8 cellular contexts compared by ENCODE assay signal in the genomic region with DNA sequence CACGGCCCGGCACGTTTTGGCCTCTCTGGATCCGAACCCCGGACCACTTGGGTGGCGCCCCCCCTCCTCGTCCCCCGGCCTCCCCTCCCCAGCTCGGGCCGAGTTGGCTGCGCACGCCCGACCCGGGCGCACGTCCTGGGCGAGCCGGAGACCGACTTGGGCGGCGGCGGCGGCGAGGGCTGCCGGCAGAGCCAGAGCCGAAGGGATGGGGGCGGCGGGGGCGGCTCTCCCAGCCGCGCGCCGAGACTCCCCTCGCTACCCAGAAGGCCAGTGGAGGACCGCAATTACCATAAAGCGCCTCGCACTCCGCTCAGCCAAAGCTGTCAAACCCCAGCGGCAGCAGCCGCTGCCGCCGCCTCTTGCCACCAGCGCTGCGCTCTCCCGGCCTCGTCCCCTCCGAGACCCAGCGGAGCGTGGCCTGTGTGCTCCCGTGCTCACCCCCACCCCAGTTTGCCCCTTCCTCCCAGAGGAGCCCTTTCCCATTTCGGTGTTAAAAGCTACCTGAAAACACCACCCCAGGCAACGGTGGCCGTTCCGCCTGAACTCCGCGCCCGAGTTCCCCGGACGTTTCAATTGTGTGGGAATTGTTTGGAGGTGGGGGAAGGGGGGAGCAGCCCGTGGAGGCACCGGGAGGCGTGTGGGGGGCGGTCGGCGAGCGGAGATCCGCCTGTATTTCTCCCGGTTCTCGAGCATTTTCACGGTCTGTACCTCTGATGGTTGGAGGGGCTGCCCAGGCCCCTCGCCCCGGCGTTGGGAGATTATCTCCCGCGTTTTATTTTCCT. TPM values are rescaled to one million over a fixed set of nuclear protein-coding genes. Genes with fewer than 3 reads are reported as not detected.
DNase-seq lines count a peak whose midpoint lies in the region; ATAC-seq, FAIRE-seq and TF ChIP-seq lines count a peak whose summit lies in the region.

No MANE protein-coding gene starts in this region.

- intact Hi-C loops in K562 (cut with micrococcal nuclease), result loop anchor here (2.0 to 10.0 kb wide), 2 partner anchors 70 to 84 kb away; no protein-coding TSS in a partner anchor

- dilution Hi-C loops in keratinocyte (cut with MboI; ENCODE audit: extremely low pct_ligation_motif_present, low sequenced_read_pairs), result no loop called here

- no peaks in the 10 kb centered on the region for H3K9me3 ChIP-seq in SJCRH30 (replicated peaks)
- no peaks in the 10 kb centered on the region for H3K9me3 ChIP-seq in K562 (replicated peaks; ENCODE audit: control insufficient read depth, insufficient read depth, low read depth, low read length)
- H3K9me3 ChIP-seq in keratinocyte (ENCODE audit: control insufficient read depth, low read depth, low read length), result no peaks in the 10 kb centered on the region

- H3K36me3 ChIP-seq in SJCRH30 (no peaks in the 10 kb centered on the region), K562 (ENCODE audit: control insufficient read depth, insufficient read depth, low read length) (peaks cover 7% of the 10 kb centered on the region; the same call in 1 of the 3 replicates), keratinocyte (ENCODE audit: control insufficient read depth in 2 of 2, extremely low read depth in 1 of 2, insufficient read depth in 2 of 2, low read length in 2 of 2) (no peaks in the 10 kb centered on the region)

- H3K9ac ChIP-seq in K562 (ENCODE audit: insufficient read depth in 1 of 2, low read depth in 2 of 2, low read length in 2 of 2) (peak overlapping the region; percentile 85 to 97), keratinocyte (ENCODE audit: control insufficient read depth, extremely low read depth, insufficient read depth, low read length) (peak overlapping the region; percentile 50)

- POLR2A ChIA-PET in K562 (lab: Yijun Ruan, JAX), result interaction anchor here (0.6 to 3.4 kb wide), 22 partner anchors 8 to 609 kb away, joined by 3 to 16 read pairs (median 3); no protein-coding TSS in a partner anchor

- TF ChIP-seq CTCF in K562 (IDR thresholded peaks at IDR 0.05 in 2 of 3, conservative IDR thresholded peaks at IDR 0.05 in 1 of 3; ENCODE audit: insufficient read depth in 2 of 3, low read depth in 1 of 3, low read length in 3 of 3) (no peak), keratinocyte (optimal IDR thresholded peaks at IDR 0.05 in 1 of 3, IDR thresholded peaks at IDR 0.05 in 1 of 3, conservative IDR thresholded peaks at IDR 0.05 in 1 of 3; ENCODE audit: extremely low read depth in 1 of 3, insufficient read depth in 2 of 3, low read length in 3 of 3) (no peak)

- TF ChIP-seq EP300 in K562 (IDR thresholded peaks at IDR 0.05; ENCODE audit: low read length), result no peak

- FAIRE-seq in K562 (lab: Jason Lieb, UNC) (no peak), keratinocyte (lab: Jason Lieb, UNC) (no peak)

- CTCF ChIA-PET in K562 (lab: Yijun Ruan, JAX; ENCODE audit: low intra/inter-chr PET ratio), result interaction anchor here (0.7 kb wide), 1 partner anchor 57 kb away, joined by 4 read pairs; no protein-coding TSS in a partner anchor

- H4K20me1 ChIP-seq in K562 (replicated peaks; ENCODE audit: control insufficient read depth, insufficient read depth, low read length) (peaks cover 26% of the 10 kb centered on the region), keratinocyte (ENCODE audit: control insufficient read depth, extremely low read depth, insufficient read depth, low read length) (no peaks in the 10 kb centered on the region)

- peak; percentile 33 for ATAC-seq in HG03342 (IDR thresholded peaks at IDR 0.05; ENCODE audit: unreplicated experiment)
- ATAC-seq in K562, result peak; percentile 52
- no peak for ATAC-seq in HG02970 (IDR thresholded peaks at IDR 0.05; ENCODE audit: low FRiP score, unreplicated experiment)

- H3K4me1 ChIP-seq in SJCRH30 (no peaks in the 10 kb centered on the region), K562 (replicated peaks in 1 of 2; ENCODE audit: control insufficient read depth in 2 of 2, insufficient read depth in 2 of 2, low read length in 2 of 2) (peaks cover 41 to 77% of the 10 kb centered on the region in 2 experiments), keratinocyte (ENCODE audit: control insufficient read depth, extremely low read depth, insufficient read depth, low read length) (peaks cover 10% of the 10 kb centered on the region)

- DNase-seq in NCI-H2196 (lab: John Stamatoyannopoulos, UW; ENCODE audit: unreplicated experiment) (peak; percentile 35), NCI-H2196 treated with DMSO at 0.1 percent for 48 hours (lab: John Stamatoyannopoulos, UW; ENCODE audit: unreplicated experiment) (no peak), SJCRH30 (peak; percentile 54 to 66), K562 (ENCODE audit: extremely low read depth in 1 of 4, low spot score in 3 of 4) (peak in 2 of 4 experiments; percentile 31 to 77), keratinocyte (ENCODE audit: low read depth, low spot score) (no peak)
- peak; percentile 47 for DNase-seq in stimulated activated CD4-positive, alpha-beta T cell treated with anti-CD3 and anti-CD28 coated beads, Interleukin-4, amount 100 ng/mL, for 24 hours

- TF ChIP-seq RAD21 in K562 (CRISPR knock-in tag; conservative IDR thresholded peaks at IDR 0.05 in 1 of 2, IDR thresholded peaks at IDR 0.05 in 1 of 2), result no peak

- H3K27ac ChIP-seq in SJCRH30 (peak overlapping the region; percentile 85), K562 (ENCODE audit: extremely low read depth, low read depth, low read length) (peak overlapping the region; percentile 92), keratinocyte (ENCODE audit: control insufficient read depth, insufficient read depth, low read length) (no peak overlapping the region)

- H3K9me1 ChIP-seq in K562 (ENCODE audit: control insufficient read depth, insufficient read depth, low read length) (no peaks in the 10 kb centered on the region), keratinocyte (ENCODE audit: control insufficient read depth, extremely low read depth, insufficient read depth, low read length) (no peaks in the 10 kb centered on the region)

- in situ Hi-C loops in K562 (cut with MboI), result no loop called here

- TF ChIP-seq POLR2A in K562 (conservative IDR thresholded peaks at IDR 0.05), result peak; percentile 84

- H2AFZ ChIP-seq in K562 (ENCODE audit: low read depth, low read length), result no peak overlapping the region
- peak overlapping the region; percentile 40 for H2AFZ ChIP-seq in keratinocyte (ENCODE audit: control insufficient read depth, low read length)

- WGBS in K562 (ENCODE audit: insufficient coverage, low coverage, missing lambda C conversion rate), result under 1% methylated on average over 33 of the region's 75 CpGs

- H3K79me2 ChIP-seq in K562 (ENCODE audit: control insufficient read depth, insufficient read depth, low read length) (peaks cover 95% of the 10 kb centered on the region), keratinocyte (ENCODE audit: control insufficient read depth, insufficient read depth, low read length) (peaks cover 6% of the 10 kb centered on the region)

- TSS peak; percentile 63 for BruUV-seq in K562 (replicated peaks; lab: Mats Ljungman, UMichigan)

- H3K27me3 ChIP-seq in SJCRH30 (no peaks in the 10 kb centered on the region), K562 (ENCODE audit: control insufficient read depth in 2 of 2, insufficient read depth in 2 of 2, low read length in 2 of 2) (no peaks in the 10 kb centered on the region), keratinocyte (ENCODE audit: control insufficient read depth, extremely low read depth, insufficient read depth, low read length) (peaks cover 41% of the 10 kb centered on the region)

- H3K4me3 ChIP-seq in SJCRH30, result peak overlapping the region; percentile 82
- H3K4me3 ChIP-seq in K562, result peak overlapping the region; percentile 70
- peak overlapping the region; percentile 52 to 54 (median 53) for H3K4me3 ChIP-seq in keratinocyte (ENCODE audit: control insufficient read depth in 2 of 3, extremely low read depth in 1 of 3, insufficient read depth in 2 of 3, low read depth in 1 of 3, low read length in 3 of 3)

- H3K4me2 ChIP-seq in K562 (ENCODE audit: insufficient read depth, low read length), result peak overlapping the region; percentile 80
- H3K4me2 ChIP-seq in keratinocyte (ENCODE audit: control insufficient read depth, extremely low read depth, insufficient read depth, low read depth, low read length), result peak overlapping the region; percentile 69

TF ChIP-seq in K562, 482 proteins besides CTCF, POLR2A, EP300 and RAD21 (continues in another document):
- no peak for TF ChIP-seq SREBF1 (IDR thresholded peaks at IDR 0.05; ENCODE audit: borderline replicate concordance, low read depth, low read length)
- TF ChIP-seq MBD2 (IDR thresholded peaks at IDR 0.05; ENCODE audit: borderline replicate concordance, low read depth), result 0 out of 2 replicates have a peak, but pooled peaks have one; percentile 17

RNA-seq across cellular contexts. Expression of a gene that starts 0.7 kb away (rescaled TPM):
- 62.5 and 64.8 TPM in 2 replicates for total RNA-seq in SJCRH30 (2014; rRNA removed; shearing (Covaris generic))
- 128 and 140 TPM in 2 replicates for total RNA-seq in K562 (2011; cell fraction: chromatin; rRNA removed; ENCODE audit: low replicate concordance)
- 71.6 and 74.4 TPM in 2 replicates for total RNA-seq in K562 (2011; cell fraction: nucleolus; rRNA removed)
- total RNA-seq in K562 (2011; cell fraction: nucleoplasm; rRNA removed), result 97.0 and 135 TPM in 2 replicates
- total RNA-seq in K562 (2014; rRNA removed) (73.7 and 76.0 TPM in 2 replicates), K562 (2014; rRNA removed; fragmentation: Illumina TruSeq; extraction: Trizol) (37.6 and 37.9 TPM in 2 replicates), K562 (2015; rRNA removed; fragmentation: Illumina TruSeq; extraction: Trizol) (33.0 and 36.6 TPM in 2 replicates), K562 (2021) (98.3 and 113 TPM in 2 replicates)
- polyA plus RNA-seq in K562 (2011; rRNA removed) (27.5 and 28.1 TPM in 2 replicates), K562 (2014; fragmentation: Illumina TruSeq; extraction: Trizol) (88.1 and 98.5 TPM in 2 replicates), K562 (2014; fragmentation: Nextera tagmentation; extraction: Ambion mirVana) (10 to 100 TPM; 32.0 to 37.4 TPM), K562 (2014; rRNA removed) (44.4 and 64.6 TPM in 2 replicates), keratinocyte (2.8 to 5.0 TPM (median 3.6 TPM) in 3 replicates)
- 30.1 and 38.0 TPM in 2 replicates for polyA plus RNA-seq in K562 (2011; cell fraction: cytosol; rRNA removed)
- polyA plus RNA-seq in K562 (2011; cell fraction: nucleus; rRNA removed), result 64.0 and 93.7 TPM in 2 replicates
- 72.8 and 76.1 TPM in 2 replicates for polyA plus RNA-seq in K562 (2012)
- 40.5 and 49.5 TPM in 2 replicates for polyA minus RNA-seq in K562 (2011; rRNA and poly(A)+ RNA removed)
- 105 and 120 TPM in 2 replicates for polyA minus RNA-seq in K562 (2011; cell fraction: cytosol; rRNA and poly(A)+ RNA removed)
- polyA minus RNA-seq in K562 (2011; cell fraction: nucleus; rRNA and poly(A)+ RNA removed), result 36.9 and 50.0 TPM in 2 replicates
- polyA plus RNA-seq in keratinocyte (2011; ENCODE audit: low read depth), result 8.0 TPM
- 4.1 and 4.2 TPM in 2 replicates for polyA plus RNA-seq in keratinocyte (2011; cell fraction: cytosol; rRNA removed)
- 20.2 and 20.8 TPM in 2 replicates for polyA plus RNA-seq in keratinocyte (2011; cell fraction: nucleus; rRNA removed)
- polyA plus RNA-seq in keratinocyte (2012; ENCODE audit: low replicate concordance), result 6.2 and 7.2 TPM in 2 replicates
- 2.5 to 11.9 TPM (median 7.5 TPM) in 3 replicates for polyA minus RNA-seq in keratinocyte
- polyA minus RNA-seq in keratinocyte (2011; cell fraction: cytosol; rRNA and poly(A)+ RNA removed), result 4.0 TPM
- 13.0 and 22.7 TPM in 2 replicates for polyA minus RNA-seq in keratinocyte (2011; cell fraction: nucleus; rRNA and poly(A)+ RNA removed)

Comparison
In these comparisons a context has a peak if more than half of its experiments do, and no peak if none do; other contexts are left out.
1. DNase-seq: peak in NCI-H2196 (single experiment), SJCRH30 (2 of 2) and stimulated activated CD4-positive, alpha-beta T cell treated with anti-CD3 and anti-CD28 coated beads, Interleukin-4, amount 100 ng/mL, for 24 hours (single experiment); none in NCI-H2196 treated with DMSO at 0.1 percent for 48 hours (single experiment) and keratinocyte (single experiment).
2. Peak in every context shown above with its lines, with median percentiles within 50 percentile points of each other: H3K4me3 ChIP-seq.